In genomic region chr9:121599872-121600585, GRCh38 we compare ENCODE assay signal across 8 cellular contexts. TPM values are rescaled to one million over a fixed set of nuclear protein-coding genes. Genes with fewer than 3 reads are reported as not detected.
DNase-seq lines count a peak whose midpoint lies in the region; ATAC-seq and TF ChIP-seq lines count a peak whose summit lies in the region.

No MANE protein-coding gene starts in this region.

- H3K27ac ChIP-seq in BLaER1 (no peak overlapping the region), SJCRH30 (no peak overlapping the region), gastroesophageal sphincter (peak overlapping the region; percentile 45 to 98 (median 92)), trophoblast cell (ENCODE audit: low read depth, low read length) (no peak overlapping the region)

- no peak for TF ChIP-seq EP300 in gastroesophageal sphincter (IDR thresholded peaks at IDR 0.05)

- H3K4me2 ChIP-seq in BLaER1: peak overlapping the region; percentile 87
- H3K4me2 ChIP-seq in trophoblast cell (ENCODE audit: low read length): peak overlapping the region; percentile 74

- H4K12ac ChIP-seq in trophoblast cell (ENCODE audit: low read depth, low read length): no peak overlapping the region

- TF ChIP-seq POLR2A in gastroesophageal sphincter (IDR thresholded peaks at IDR 0.05): no peak

- no peak overlapping the region for H3K23ac ChIP-seq in trophoblast cell (ENCODE audit: low read length)

- no peak for TF ChIP-seq CTCF in gastroesophageal sphincter (IDR thresholded peaks at IDR 0.05)

- H3K14ac ChIP-seq in trophoblast cell (ENCODE audit: low read length): peak overlapping the region; percentile 49

- H3K79me1 ChIP-seq in trophoblast cell (ENCODE audit: low read length): peaks cover 17% of the 10 kb centered on the region

- H2BK120ac ChIP-seq in trophoblast cell (ENCODE audit: insufficient read depth, low read length, poor library complexity): peak overlapping the region; percentile 86

- H3K27me3 ChIP-seq in BLaER1: peaks cover 52% of the 10 kb centered on the region
- no peaks in the 10 kb centered on the region for H3K27me3 ChIP-seq in SJCRH30
- no peaks in the 10 kb centered on the region for H3K27me3 ChIP-seq in gastroesophageal sphincter
- no peaks in the 10 kb centered on the region for H3K27me3 ChIP-seq in trophoblast cell (ENCODE audit: insufficient read depth, low read length)

- 0 out of 2 replicates have a peak overlapping the region, but pooled peaks have one; percentile 19 for H3K9ac ChIP-seq in BLaER1
- H3K9ac ChIP-seq in trophoblast cell (ENCODE audit: low read length): peak overlapping the region; percentile 60

- no peaks in the 10 kb centered on the region for H4K20me1 ChIP-seq in BLaER1

- peak overlapping the region; percentile 71 for H2AFZ ChIP-seq in trophoblast cell (ENCODE audit: insufficient read depth, low read length, poor library complexity)

- WGBS in gastroesophageal sphincter (ENCODE audit: low coverage in 1 of 2), 2 donors: 13 to 56% methylated on average over 4 to 6 of the region's 25 CpGs
- no CpG with 5 or more reads among the region's 25 CpGs for WGBS in trophoblast cell (ENCODE audit: extremely low coverage, insufficient coverage, insufficient read length)

- peak overlapping the region; percentile 74 for H4K8ac ChIP-seq in trophoblast cell (ENCODE audit: low read depth, low read length)

- H3K36me3 ChIP-seq in BLaER1 (0 out of 2 replicates have a peak, but pooled peaks cover 5% of the 10 kb centered on the region), SJCRH30 (no peaks in the 10 kb centered on the region), gastroesophageal sphincter (no peaks in the 10 kb centered on the region), trophoblast cell (ENCODE audit: control insufficient read depth in 1 of 2, insufficient read depth in 2 of 2, low read length in 2 of 2) (no peaks in the 10 kb centered on the region)

- H2AK5ac ChIP-seq in trophoblast cell (ENCODE audit: low read length): no peak overlapping the region

- DNase-seq in SJCRH30: peak; percentile 29 to 52
- no peak for DNase-seq in trophoblast cell
- DNase-seq in NCI-H446 (lab: John Stamatoyannopoulos, UW): no peak
- no peak for DNase-seq in NCI-H2107 treated with DMSO at 0.1 percent for 48 hours (lab: John Stamatoyannopoulos, UW; ENCODE audit: unreplicated experiment)
- no peak for DNase-seq in germinal center (ENCODE audit: low spot score)

- peaks cover 5% of the 10 kb centered on the region for H3K79me2 ChIP-seq in trophoblast cell (ENCODE audit: control insufficient read depth, insufficient read depth, low read length, poor library complexity)

- ATAC-seq in gastroesophageal sphincter (no peak), GM21515 (IDR thresholded peaks at IDR 0.05; ENCODE audit: unreplicated experiment) (no peak)

- peak overlapping the region; percentile 12 for H3K4ac ChIP-seq in trophoblast cell (ENCODE audit: low read depth, low read length)

- H3K4me3 ChIP-seq in BLaER1 (peak overlapping the region; percentile 64), SJCRH30 (peak overlapping the region; percentile 75), gastroesophageal sphincter (peak overlapping the region; percentile 61), trophoblast cell (ENCODE audit: low read depth, low read length) (peak overlapping the region; percentile 70)

- H2BK12ac ChIP-seq in trophoblast cell (ENCODE audit: low read length): peak overlapping the region; percentile 62

- peak overlapping the region; percentile 22 for H2BK5ac ChIP-seq in trophoblast cell (ENCODE audit: low read depth, low read length, poor library complexity)

- H3K4me1 ChIP-seq in BLaER1: peaks cover 38% of the 10 kb centered on the region
- H3K4me1 ChIP-seq in SJCRH30: peaks cover 20% of the 10 kb centered on the region
- peaks cover 0 to 73% (median 22%) of the 10 kb centered on the region in 3 donors for H3K4me1 ChIP-seq in gastroesophageal sphincter
- H3K4me1 ChIP-seq in trophoblast cell (ENCODE audit: control insufficient read depth in 1 of 2, insufficient read depth in 2 of 2, low read length in 2 of 2): peaks cover 25 to 40% of the 10 kb centered on the region in 2 experiments

- H3K9me3 ChIP-seq in BLaER1 (peaks cover 27% of the 10 kb centered on the region), SJCRH30 (replicated peaks) (peaks cover 12% of the 10 kb centered on the region; the same call in 1 of the 2 replicates), gastroesophageal sphincter (peaks cover 0 to 16% (median 0%) of the 10 kb centered on the region in 3 donors), trophoblast cell (ENCODE audit: insufficient read depth, low read depth, low read length) (no peaks in the 10 kb centered on the region)

- H4K91ac ChIP-seq in trophoblast cell (ENCODE audit: low read depth, low read length): peak overlapping the region; percentile 81

- H3K18ac ChIP-seq in trophoblast cell (ENCODE audit: low read length): peak overlapping the region; percentile 57

RNA-seq across cellular contexts. Expression of gene DAB2IP, which starts 51.4 kb away (rescaled TPM):
- total RNA-seq in SJCRH30 (2014; rRNA removed; shearing (Covaris generic)): 18.2 and 18.7 TPM in 2 replicates
- 10 to 100 TPM; 42.0 to 93.4 (median 47.9) TPM for total RNA-seq in gastroesophageal sphincter
- 22.7 and 24.2 TPM in 2 replicates for polyA plus RNA-seq in trophoblast cell (2013)

Comparison
In these comparisons a context has a peak if more than half of its experiments do, and no peak if none do; other contexts are left out.
1. H3K27ac ChIP-seq: peak in gastroesophageal sphincter (4 of 4); none in BLaER1 (single experiment), SJCRH30 (single experiment) and trophoblast cell (single experiment).
2. DNase-seq: peak in SJCRH30 (2 of 2); none in trophoblast cell (0 of 2), NCI-H446 (0 of 2), NCI-H2107 treated with DMSO at 0.1 percent for 48 hours (single experiment) and germinal center (single experiment).
3. Peak in every context shown above with its lines, with median percentiles within 50 percentile points of each other: H3K4me3 ChIP-seq.